34 cellular contexts compared by ENCODE assay signal in the genomic region with DNA sequence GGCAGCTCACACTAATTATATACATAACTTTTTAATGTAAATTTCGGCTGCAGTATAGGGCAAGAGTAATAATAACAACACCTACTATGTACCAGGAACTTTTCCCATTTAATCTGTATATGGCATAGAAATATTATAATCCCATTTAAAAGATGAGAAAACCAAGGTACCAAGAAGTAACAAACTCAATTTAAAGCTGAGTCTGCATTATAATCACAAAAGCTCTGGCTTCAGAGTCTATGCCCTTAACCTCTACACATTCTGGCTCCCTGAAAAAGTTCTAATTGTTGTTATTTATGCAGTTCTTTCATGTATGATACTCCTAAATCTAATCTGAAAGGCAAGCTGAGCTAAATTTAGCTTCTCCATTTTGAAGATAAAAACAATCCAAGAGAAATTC.
"Had no signal": no experiment of that assay in that cellular context is flagged by ENCODE, and none has a peak within 500 bp of the region (broad histone marks: within the 10 kb centered on the region; RNA-seq: fewer than 3 reads in every experiment).

No MANE protein-coding gene starts in this region.

- H3K27ac ChIP-seq: body of pancreas, KMS-11, RWPE1, WERI-Rb-1 had no signal

- H3K27me3 Mint-ChIP-seq: activated CD4-positive, alpha-beta memory T cell treated with anti-CD3 and anti-CD28 coated beads, Interleukin-2, amount 10 ng/mL, durations not matched to agents 7 days and 5 days; activated CD8-positive, alpha-beta memory T cell treated with anti-CD3 and anti-CD28 coated beads, Interleukin-2, amount 10 ng/mL, durations not matched to agents 7 days and 5 days; activated naive CD8-positive, alpha-beta T cell treated with anti-CD3 and anti-CD28 coated beads for 36 hours had no signal

- H3K9ac ChIP-seq: KMS-11 had no signal

- H3K4me3 ChIP-seq: body of pancreas had no signal

- H3K27ac Mint-ChIP-seq: activated CD4-positive, alpha-beta memory T cell treated with anti-CD3 and anti-CD28 coated beads, Interleukin-2, amount 10 ng/mL, durations not matched to agents 7 days and 5 days; activated CD8-positive, alpha-beta memory T cell treated with anti-CD3 and anti-CD28 coated beads, Interleukin-2, amount 10 ng/mL, durations not matched to agents 7 days and 5 days; activated naive CD8-positive, alpha-beta T cell treated with anti-CD3 and anti-CD28 coated beads for 36 hours had no signal

- H3K4me1 Mint-ChIP-seq: activated CD4-positive, alpha-beta memory T cell treated with anti-CD3 and anti-CD28 coated beads, Interleukin-2, amount 10 ng/mL, durations not matched to agents 7 days and 5 days; activated CD8-positive, alpha-beta memory T cell treated with anti-CD3 and anti-CD28 coated beads, Interleukin-2, amount 10 ng/mL, durations not matched to agents 7 days and 5 days; activated naive CD8-positive, alpha-beta T cell treated with anti-CD3 and anti-CD28 coated beads for 36 hours had no signal

- H3K27me3 ChIP-seq: body of pancreas had no signal

- H3K9me3 ChIP-seq: body of pancreas had no signal

- H3K4me3 Mint-ChIP-seq: activated CD4-positive, alpha-beta memory T cell treated with anti-CD3 and anti-CD28 coated beads, Interleukin-2, amount 10 ng/mL, durations not matched to agents 7 days and 5 days; activated CD8-positive, alpha-beta memory T cell treated with anti-CD3 and anti-CD28 coated beads, Interleukin-2, amount 10 ng/mL, durations not matched to agents 7 days and 5 days; activated naive CD8-positive, alpha-beta T cell treated with anti-CD3 and anti-CD28 coated beads for 36 hours had no signal

- H3K36me3 ChIP-seq: WERI-Rb-1 had no signal

- FAIRE-seq: bronchial epithelial cell had no signal

- H3K4me2 ChIP-seq: KMS-11 had no signal

- DNase-seq: activated CD4-positive, alpha-beta memory T cell treated with anti-CD3 and anti-CD28 coated beads, Interleukin-2, amount 10 ng/mL, durations not matched to agents 7 days and 5 days; activated CD4-positive, alpha-beta T cell treated with anti-CD3 and anti-CD28 coated beads for 1 hour; activated CD4-positive, alpha-beta T cell treated with anti-CD3 and anti-CD28 coated beads for 48 hours; activated CD4-positive, CD25-positive, alpha-beta regulatory T cell; activated CD8-positive, alpha-beta memory T cell treated with anti-CD3 and anti-CD28 coated beads for 24 hours; activated CD8-positive, alpha-beta memory T cell treated with anti-CD3 and anti-CD28 coated beads, Interleukin-2, amount 10 ng/mL, durations not matched to agents 7 days and 5 days; activated CD8-positive, alpha-beta memory T cell treated with anti-CD3 and anti-CD28 coated beads, Interleukin-2, amount 50 U/mL, for 48 hours; activated effector memory CD4-positive, alpha-beta T cell treated with Interleukin-2 at 50 U/mL for 16 hours; activated naive CD4-positive, alpha-beta T cell treated with anti-CD3 and anti-CD28 coated beads, Interleukin-2, amount 50 U/mL, for 16 hours; activated naive CD8-positive, alpha-beta T cell treated with anti-CD3 and anti-CD28 coated beads for 36 hours; activated T-cell treated with anti-CD3 and anti-CD28 coated beads, Interleukin-2, amount 50 U/mL, for 48 hours; aorta; body of pancreas; cerebellar nuclear complex; MM.1S; MV-4-11; NCI-H1092; NCI-H1417; NCI-H146; NCI-H187; NCI-H2029 treated with DMSO at 0.1 percent for 48 hours; NCI-H2107; NCI-H2171; NCI-H446; NCI-H510A treated with DMSO at 0.1 percent for 48 hours; NCI-H526 treated with DMSO at 0.1 percent for 48 hours; NCI-H774; SIG-M5; T1000; WERI-Rb-1 had no signal

- H3K36me3 Mint-ChIP-seq: activated CD8-positive, alpha-beta memory T cell treated with anti-CD3 and anti-CD28 coated beads, Interleukin-2, amount 10 ng/mL, durations not matched to agents 7 days and 5 days; activated naive CD8-positive, alpha-beta T cell treated with anti-CD3 and anti-CD28 coated beads for 36 hours had no signal

- ATAC-seq: activated CD8-positive, alpha-beta memory T cell treated with anti-CD3 and anti-CD28 coated beads, Interleukin-2, amount 10 ng/mL, durations not matched to agents 7 days and 5 days; body of pancreas; Right ventricle myocardium inferior had no signal
